1 cellular context compared by ENCODE assay signal in the genomic region with DNA sequence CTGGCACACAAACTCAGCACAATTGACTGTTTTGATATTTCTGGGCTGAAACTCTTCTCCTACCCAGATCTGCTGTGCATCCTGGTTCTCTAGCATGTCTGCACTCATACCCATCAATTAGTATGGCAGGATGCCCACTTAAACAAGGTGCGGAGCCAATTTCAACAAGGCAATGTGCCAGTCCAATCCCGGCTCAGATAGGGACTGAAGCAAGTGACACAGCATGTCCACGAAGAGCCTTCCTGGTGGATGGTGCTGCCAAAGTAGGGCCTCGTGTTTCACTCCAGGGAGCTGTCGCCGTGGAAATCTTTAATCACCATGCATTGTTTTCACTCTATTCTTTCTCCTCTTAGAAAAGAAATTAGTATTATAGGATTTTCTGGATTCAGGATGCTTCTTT.
TF ChIP-seq lines count a peak whose summit lies in the region.

No MANE protein-coding gene starts in this region.

TF ChIP-seq in H1, 55 proteins besides CTCF, POLR2A, EP300 and RAD21:
- TF ChIP-seq MAFK (IDR thresholded peaks at IDR 0.05; ENCODE audit: low read depth, low read length) (no peak), TEAD4 (IDR thresholded peaks at IDR 0.05; ENCODE audit: low read depth, low read length) (no peak), RBBP5 (IDR thresholded peaks at IDR 0.05; ENCODE audit: borderline replicate concordance, low read depth, low read length) (no peak), CBX5 (IDR thresholded peaks at IDR 0.05; ENCODE audit: low read depth, low read length) (no peak), TAF7 (optimal IDR thresholded peaks at IDR 0.05; ENCODE audit: borderline replicate concordance, low read depth, low read length) (no peak), GTF2F1 (IDR thresholded peaks at IDR 0.05; ENCODE audit: borderline replicate concordance, low read depth, low read length) (no peak), SRF (IDR thresholded peaks at IDR 0.05; ENCODE audit: low read depth, low read length) (no peak), KDM5A (IDR thresholded peaks at IDR 0.05; ENCODE audit: low read length) (no peak), SUZ12 (IDR thresholded peaks at IDR 0.05; ENCODE audit: low read length) (no peak), RFX5 (IDR thresholded peaks at IDR 0.05; ENCODE audit: borderline replicate concordance, low read depth, low read length) (no peak), CTBP2 (IDR thresholded peaks at IDR 0.05; ENCODE audit: borderline replicate concordance, insufficient read depth, insufficient read length, low read length) (no peak), SIN3A (conservative IDR thresholded peaks at IDR 0.05 in 1 of 2, IDR thresholded peaks at IDR 0.05 in 1 of 2; ENCODE audit: low read depth in 1 of 2, low read length in 2 of 2) (no peak), HDAC2 (IDR thresholded peaks at IDR 0.05; ENCODE audit: borderline replicate concordance in 1 of 2, low read depth in 2 of 2, low read length in 2 of 2) (no peak), SP4 (IDR thresholded peaks at IDR 0.05; ENCODE audit: low read length) (no peak), HDAC6 (IDR thresholded peaks at IDR 0.05; ENCODE audit: low read depth, low read length) (no peak), TBP (IDR thresholded peaks at IDR 0.05; ENCODE audit: low read depth, low read length) (no peak), TCF12 (IDR thresholded peaks at IDR 0.05; ENCODE audit: low read depth, low read length) (no peak), POU5F1 (IDR thresholded peaks at IDR 0.05; ENCODE audit: low read depth, low read length) (no peak), RXRA (IDR thresholded peaks at IDR 0.05; ENCODE audit: insufficient read depth, low read depth, low read length) (no peak)
